ENCODE assay signal across 8 cellular contexts in the genomic region with DNA sequence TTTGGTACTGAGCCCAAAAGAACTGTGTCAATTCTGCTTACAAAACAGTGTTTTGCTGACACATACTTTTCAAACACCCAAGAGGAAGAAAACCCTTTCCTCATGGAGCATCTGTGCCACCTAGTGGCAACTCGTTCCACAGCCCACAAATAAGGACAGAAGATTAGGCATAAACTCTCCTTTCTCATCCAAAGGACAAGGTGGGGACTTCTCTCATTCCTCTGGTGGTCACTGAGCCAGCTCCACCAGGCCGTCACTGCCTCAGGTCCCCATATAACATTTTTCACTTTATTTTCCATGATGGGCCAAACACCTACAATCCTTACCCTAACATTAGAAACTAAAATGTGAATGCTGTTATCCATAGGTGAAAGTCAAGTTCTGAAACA.
DNase-seq lines count a peak whose midpoint lies in the region; ATAC-seq and TF ChIP-seq lines count a peak whose summit lies in the region.

No MANE protein-coding gene starts in this region.

- DNase-seq in A172 (ENCODE audit: low spot score) = peak; percentile 85
- peak; percentile 68 for DNase-seq in NCI-H2227 treated with DMSO at 0.1 percent for 48 hours (lab: John Stamatoyannopoulos, UW)
- peak; percentile 58 for DNase-seq in activated CD4-positive, CD25-positive, alpha-beta regulatory T cell treated with anti-CD3 and anti-CD28 coated beads, Interleukin-2, amount 50 U/mL, for 72 hours
- DNase-seq in choroid plexus epithelial cell (ENCODE audit: low read depth) = peak; percentile 93
- DNase-seq in kidney tubule cell (ENCODE audit: low spot score) = peak; percentile 79
- DNase-seq in stimulated activated CD4-positive, alpha-beta T cell treated with anti-CD3 and anti-CD28 coated beads, Interleukin-1b, Interleukin-23, amount 100 ng/mL, for 4 hours (ENCODE audit: low read depth in 2 of 2) = peak; percentile 54 to 65

- peak; percentile 97 for TF ChIP-seq CTCF in choroid plexus epithelial cell (conservative IDR thresholded peaks at IDR 0.05; ENCODE audit: low read depth, low read length)

- ATAC-seq in GM18909 (IDR thresholded peaks at IDR 0.05; ENCODE audit: poor library complexity, unreplicated experiment) (peak; percentile 25), GM19463 (IDR thresholded peaks at IDR 0.05; ENCODE audit: unreplicated experiment) (no peak)

- H3K4me3 ChIP-seq in choroid plexus epithelial cell (ENCODE audit: low read depth, low read length) = no peak overlapping the region
